27 cellular contexts compared by ENCODE assay signal in genomic region chr7:128944487-128945236, GRCh38. TPM values are rescaled to one million over a fixed set of nuclear protein-coding genes. Genes with fewer than 3 reads are reported as not detected.
"Had no signal": no experiment of that assay in that cellular context is flagged by ENCODE, and none has a peak within 500 bp of the region (broad histone marks: within the 10 kb centered on the region; RNA-seq: fewer than 3 reads in every experiment).

No MANE protein-coding gene starts in this region.

- H3K36me3 ChIP-seq: adrenal gland, uterus had no signal

- H3K4me2 ChIP-seq: smooth muscle cell had no signal

- H3K36me3 Mint-ChIP-seq: activated naive CD8-positive, alpha-beta T cell treated with anti-CD3 and anti-CD28 coated beads for 36 hours; mesothelial cell of epicardium; naive thymus-derived CD4-positive, alpha-beta T cell had no signal

- H3K27ac ChIP-seq: adrenal gland, body of pancreas, coronary artery, parathyroid adenoma, psoas muscle, testis, uterus had no signal

- H3K9me3 ChIP-seq: adrenal gland, body of pancreas, psoas muscle, testis, uterus had no signal

- DNase-seq: activated CD4-positive, alpha-beta T cell treated with anti-CD3 and anti-CD28 coated beads for 4 hours; activated CD4-positive, alpha-beta T cell treated with anti-CD3 and anti-CD28 coated beads, Interleukin-2, amount 50 U/mL, for 4 hours; activated CD8-positive, alpha-beta memory T cell treated with anti-CD3 and anti-CD28 coated beads for 24 hours; activated effector memory CD4-positive, alpha-beta T cell treated with Interleukin-2 at 50 U/mL for 16 hours; activated naive CD4-positive, alpha-beta T cell treated with anti-CD3 and anti-CD28 coated beads for 36 hours; activated naive CD8-positive, alpha-beta T cell treated with anti-CD3 and anti-CD28 coated beads for 36 hours; aorta; body of pancreas; effector memory CD8-positive, alpha-beta T cell; erythroblast; hypothalamus; naive thymus-derived CD4-positive, alpha-beta T cell; nucleus accumbens; psoas muscle; stimulated activated CD4-positive, alpha-beta T cell treated with anti-CD3 and anti-CD28 coated beads, Interleukin-1b, Interleukin-23, amount 100 ng/mL, for 48 hours; stimulated activated naive CD4-positive, alpha-beta T cell treated with Interleukin-2 at 50 U/mL for 16 hours; testis; trophoblast cell; uterus had no signal

- H3K4me1 Mint-ChIP-seq: mesothelial cell of epicardium, neural crest cell had no signal

- ATAC-seq: body of pancreas; effector memory CD8-positive, alpha-beta T cell; naive thymus-derived CD4-positive, alpha-beta T cell; psoas muscle had no signal

- H3K9ac ChIP-seq: parathyroid adenoma had no signal

- H3K4me1 ChIP-seq: body of pancreas, parathyroid adenoma, psoas muscle, testis, uterus had no signal

- H3K27ac Mint-ChIP-seq: activated naive CD4-positive, alpha-beta T cell treated with anti-CD3 and anti-CD28 coated beads for 36 hours; activated naive CD8-positive, alpha-beta T cell treated with anti-CD3 and anti-CD28 coated beads for 36 hours; effector memory CD8-positive, alpha-beta T cell; mesothelial cell of epicardium; naive thymus-derived CD4-positive, alpha-beta T cell had no signal

- H3K27me3 ChIP-seq: adrenal gland, body of pancreas, testis, uterus had no signal

- H3K9me3 Mint-ChIP-seq: activated naive CD4-positive, alpha-beta T cell treated with anti-CD3 and anti-CD28 coated beads for 36 hours; activated naive CD8-positive, alpha-beta T cell treated with anti-CD3 and anti-CD28 coated beads for 36 hours; effector memory CD8-positive, alpha-beta T cell; mesothelial cell of epicardium; naive thymus-derived CD4-positive, alpha-beta T cell; neural crest cell had no signal

- H3K79me2 ChIP-seq: parathyroid adenoma had no signal

- H3K4me3 ChIP-seq: adrenal gland, body of pancreas, coronary artery, psoas muscle, smooth muscle cell, testis, uterus had no signal

- H3K27me3 Mint-ChIP-seq: effector memory CD8-positive, alpha-beta T cell had no signal

- H3K4me3 Mint-ChIP-seq: activated naive CD4-positive, alpha-beta T cell treated with anti-CD3 and anti-CD28 coated beads for 36 hours; activated naive CD8-positive, alpha-beta T cell treated with anti-CD3 and anti-CD28 coated beads for 36 hours; effector memory CD8-positive, alpha-beta T cell; mesothelial cell of epicardium; naive thymus-derived CD4-positive, alpha-beta T cell; neural crest cell had no signal

- H2AFZ ChIP-seq: parathyroid adenoma had no signal

RNA-seq across cellular contexts. Expression of gene IRF5, which starts 6.9 kb away (rescaled TPM):
- total RNA-seq: neural crest cell had no signal
- polyA plus RNA-seq: fibroblast of lung had no signal

RNA-seq across cellular contexts. Expression of gene KCP, which starts 34.2 kb away (rescaled TPM):
- total RNA-seq: activated naive CD4-positive, alpha-beta T cell treated with anti-CD3 and anti-CD28 coated beads for 36 hours; fibroblast of villous mesenchyme had no signal
- polyA plus RNA-seq: naive thymus-derived CD4-positive, alpha-beta T cell had no signal
